9 cellular contexts compared by ENCODE assay signal in the genomic region with DNA sequence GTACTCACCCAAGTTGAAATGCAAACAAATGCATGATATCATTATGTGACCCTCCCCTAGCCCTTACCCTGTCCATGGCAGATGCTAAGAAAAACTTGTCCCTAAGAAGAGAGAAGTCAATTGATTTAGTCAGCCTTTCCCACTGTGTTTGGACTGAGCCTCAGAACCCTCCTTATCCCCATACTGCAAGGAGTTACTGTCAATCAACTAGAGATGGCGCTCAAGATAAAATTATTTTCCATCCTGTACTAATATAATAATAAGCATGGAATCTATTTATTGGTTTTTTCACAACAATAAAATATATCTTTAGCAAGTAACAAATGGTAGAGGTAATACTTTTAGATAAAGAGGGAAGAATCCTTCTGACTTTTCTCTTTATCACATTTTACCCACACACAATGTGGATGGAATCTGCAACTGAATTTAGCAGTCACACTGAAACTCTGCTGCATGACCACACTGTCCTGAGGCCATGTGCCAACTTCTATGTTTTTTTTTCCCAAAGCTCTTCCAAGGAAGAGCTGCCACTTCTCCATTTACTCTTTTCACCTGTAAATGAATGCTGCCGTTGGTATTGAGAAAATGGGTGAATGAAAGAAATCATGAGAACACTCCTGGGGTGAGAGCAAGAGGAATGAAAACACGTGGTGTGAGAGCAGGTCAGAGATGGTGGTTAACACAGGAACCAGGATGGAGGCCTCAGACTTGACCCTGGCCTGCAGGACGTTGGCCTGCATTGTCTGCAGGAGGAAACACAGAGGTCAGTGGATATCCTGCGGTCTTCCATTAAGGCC. TPM values are rescaled to one million over a fixed set of nuclear protein-coding genes. Genes with fewer than 3 reads are reported as not detected.
DNase-seq lines count a peak whose midpoint lies in the region; ATAC-seq and TF ChIP-seq lines count a peak whose summit lies in the region.
"Had no signal": no experiment of that assay in that cellular context is flagged by ENCODE, and none has a peak within 500 bp of the region (broad histone marks: within the 10 kb centered on the region; RNA-seq: fewer than 3 reads in every experiment).

No MANE protein-coding gene starts in this region.

- peaks cover 31% of the 10 kb centered on the region for H3K4me1 Mint-ChIP-seq in activated T-helper 17 cell treated with anti-CD3 and anti-CD28 coated beads, Interleukin-2, amount 50 U/mL, for 72 hours

- peaks cover 18% of the 10 kb centered on the region for H3K27me3 Mint-ChIP-seq in activated T-helper 17 cell treated with anti-CD3 and anti-CD28 coated beads, Interleukin-2, amount 50 U/mL, for 72 hours

- H3K27ac ChIP-seq in ACC112 (ENCODE audit: low read depth, low read length) (peak overlapping the region; percentile 100), muscle layer of colon (ENCODE audit: low read depth, low read length) (peak overlapping the region; percentile 19), left lung (peak overlapping the region in 1 of 2 donors; percentile 26), Karpas-422 (ENCODE audit: low read length) (no peak overlapping the region)

- intact Hi-C loops in left lung (cut with DNase I) = no loop called here

- no peaks in the 10 kb centered on the region for H4K20me1 ChIP-seq in Karpas-422 (ENCODE audit: insufficient read depth, low read depth, low read length)

- no peaks in the 10 kb centered on the region for H3K27me3 ChIP-seq in ACC112 (ENCODE audit: insufficient read depth, low read length)
- H3K27me3 ChIP-seq in muscle layer of colon (ENCODE audit: control insufficient read depth in 1 of 2, insufficient read depth in 2 of 2, low read length in 2 of 2) = no peaks in the 10 kb centered on the region
- H3K27me3 ChIP-seq in left lung = no peaks in the 10 kb centered on the region
- no peaks in the 10 kb centered on the region; the same call in 1 of the 2 replicates for H3K27me3 ChIP-seq in Karpas-422 (ENCODE audit: low read length)

- H2AFZ ChIP-seq in ACC112 (ENCODE audit: low read length, unreplicated experiment) (no peak overlapping the region), Karpas-422 (ENCODE audit: low read length) (no peak overlapping the region)

- peak overlapping the region; percentile 92 for H3K27ac Mint-ChIP-seq in activated T-helper 17 cell treated with anti-CD3 and anti-CD28 coated beads, Interleukin-2, amount 50 U/mL, for 72 hours

- no peak overlapping the region for H3K4me2 ChIP-seq in Karpas-422 (ENCODE audit: low read depth, low read length, poor library complexity, severe bottlenecking)

- ATAC-seq in GM21619 (IDR thresholded peaks at IDR 0.05; ENCODE audit: unreplicated experiment) (peak; percentile 30), left lung (no peak)
- no peak for ATAC-seq in activated T-helper 17 cell treated with anti-CD3 and anti-CD28 coated beads, Interleukin-2, amount 50 U/mL, for 72 hours (replicated peaks)

- H3K9me3 ChIP-seq in muscle layer of colon (ENCODE audit: low read length) (no peaks in the 10 kb centered on the region), left lung (no peaks in the 10 kb centered on the region), Karpas-422 (ENCODE audit: low read length) (no peaks in the 10 kb centered on the region)

- no peaks in the 10 kb centered on the region for H3K9me3 Mint-ChIP-seq in activated T-helper 17 cell treated with anti-CD3 and anti-CD28 coated beads, Interleukin-2, amount 50 U/mL, for 72 hours

- TF ChIP-seq CTCF in left lung (IDR thresholded peaks at IDR 0.05) = no peak

- H3K79me2 ChIP-seq in ACC112 (ENCODE audit: control insufficient read depth, insufficient read depth, low read length, unreplicated experiment) (peaks cover 67% of the 10 kb centered on the region), Karpas-422 (ENCODE audit: low read length) (no peaks in the 10 kb centered on the region)

- H3K4me3 ChIP-seq in ACC112 (ENCODE audit: low read depth, low read length) (peak overlapping the region; percentile 27; the same call in 1 of the 2 replicates), muscle layer of colon (ENCODE audit: low read depth in 1 of 2, low read length in 2 of 2) (no peak overlapping the region), left lung (no peak overlapping the region), Karpas-422 (ENCODE audit: low read length) (no peak overlapping the region)

- H3K36me3 ChIP-seq in ACC112 (ENCODE audit: insufficient read depth, low read length) = peaks cover 8% of the 10 kb centered on the region
- H3K36me3 ChIP-seq in muscle layer of colon (ENCODE audit: insufficient read depth, low read length) = no peaks in the 10 kb centered on the region
- no peaks in the 10 kb centered on the region for H3K36me3 ChIP-seq in left lung
- no peaks in the 10 kb centered on the region for H3K36me3 ChIP-seq in Karpas-422 (ENCODE audit: insufficient read depth, low read length)

- H3K4me3 Mint-ChIP-seq in activated T-helper 17 cell treated with anti-CD3 and anti-CD28 coated beads, Interleukin-2, amount 50 U/mL, for 72 hours = peak overlapping the region; percentile 76

- no peak overlapping the region for H3K9ac ChIP-seq in muscle layer of colon (ENCODE audit: low read length)
- H3K9ac ChIP-seq in Karpas-422 (ENCODE audit: low read length) = no peak overlapping the region

- DNase-seq in left lung (no peak), Karpas-422 (no peak), amygdala (lab: John Stamatoyannopoulos, UW) (no peak), SHP77 (lab: John Stamatoyannopoulos, UW) (no peak)
- DNase-seq: DMS 273 treated with DMSO at 0.1 percent for 48 hours had no signal

- H3K9me2 ChIP-seq in Karpas-422 (replicated peaks; ENCODE audit: insufficient read depth, low read length) = no peaks in the 10 kb centered on the region

- H3K36me3 Mint-ChIP-seq in activated T-helper 17 cell treated with anti-CD3 and anti-CD28 coated beads, Interleukin-2, amount 50 U/mL, for 72 hours (ENCODE audit: low read depth) = no peaks in the 10 kb centered on the region

- peaks cover 94% of the 10 kb centered on the region for H3K4me1 ChIP-seq in ACC112 (ENCODE audit: control insufficient read depth, insufficient read depth, low read length, unreplicated experiment)
- peaks cover 56% of the 10 kb centered on the region for H3K4me1 ChIP-seq in muscle layer of colon (ENCODE audit: insufficient read depth, low read length)
- peaks cover 0 to 27% of the 10 kb centered on the region in 2 donors for H3K4me1 ChIP-seq in left lung
- no peaks in the 10 kb centered on the region for H3K4me1 ChIP-seq in Karpas-422 (ENCODE audit: low read length)

RNA-seq across cellular contexts. Expression of a gene that starts 10.5 kb away (rescaled TPM):
- 10 to 100 TPM in 1 of 2 donors, 1 to 10 TPM in 1; 1.2 to 10.5 TPM for total RNA-seq in activated T-helper 17 cell treated with anti-CD3 and anti-CD28 coated beads, Interleukin-2, amount 50 U/mL, for 72 hours
- total RNA-seq in left lung = 1 to 10 TPM; 9.1 to 10.0 TPM
- total RNA-seq in Karpas-422 (2014; rRNA removed; shearing (Covaris generic); ENCODE audit: low replicate concordance) = not detected in 2 replicates
